ENCODE assay signal across 18 cellular contexts in the genomic region with DNA sequence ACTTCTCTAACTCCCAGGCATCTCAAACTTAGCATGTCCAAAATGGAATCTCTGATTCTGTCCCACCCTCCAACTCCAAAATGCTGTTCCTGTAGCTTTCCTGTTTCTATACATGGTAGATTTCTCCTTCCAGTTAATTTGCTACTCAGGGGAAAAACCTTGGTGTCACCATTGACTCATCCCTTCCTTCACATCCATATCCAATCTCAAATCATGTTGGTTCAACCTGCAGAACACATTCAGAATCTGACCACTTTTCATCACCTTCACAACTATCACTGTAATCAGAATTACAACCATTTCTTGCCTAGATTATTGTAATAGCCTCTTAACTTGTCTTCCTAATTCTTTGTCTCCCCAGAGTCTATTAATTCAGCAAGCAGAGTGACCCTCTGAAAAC. TPM values are rescaled to one million over a fixed set of nuclear protein-coding genes. Genes with fewer than 3 reads are reported as not detected.
DNase-seq lines count a peak whose midpoint lies in the region; ATAC-seq and TF ChIP-seq lines count a peak whose summit lies in the region.
"Had no signal": no experiment of that assay in that cellular context is flagged by ENCODE, and none has a peak within 500 bp of the region (broad histone marks: within the 10 kb centered on the region; RNA-seq: fewer than 3 reads in every experiment).

No MANE protein-coding gene starts in this region.

- H3K9me3 ChIP-seq in right lobe of liver = no peaks in the 10 kb centered on the region

- DNase-seq in activated naive CD4-positive, alpha-beta T cell treated with anti-CD3 and anti-CD28 coated beads, Interleukin-2, amount 10 ng/mL, durations not matched to agents 7 days and 5 days = no peak
- DNase-seq in RKO (ENCODE audit: low spot score) (peak; percentile 20), NCI-H1092 treated with DMSO at 0.1 percent for 48 hours (lab: John Stamatoyannopoulos, UW) (no peak), right lobe of liver (no peak)
- no peak for DNase-seq in activated naive CD8-positive, alpha-beta T cell treated with anti-CD3 and anti-CD28 coated beads, Interleukin-2, amount 50 U/mL, for 24 hours
- DNase-seq: ACHN; AML-193; DMS79 treated with DMSO at 0.1 percent for 48 hours; NCI-H1417; NCI-H1930; NCI-H2171; NCI-H446 treated with DMSO at 0.1 percent for 48 hours; NK-92 treated with Interleukin-12 subunit alpha and Interleukin-12 subunit beta, amount 100 ng/mL, for 24 hours; SIG-M5 had no signal

- CTCF ChIA-PET in activated naive CD4-positive, alpha-beta T cell treated with anti-CD3 and anti-CD28 coated beads, Interleukin-2, amount 10 ng/mL, durations not matched to agents 7 days and 5 days (lab: Charles Lee) = no interaction called here

- TF ChIP-seq POLR2A in right lobe of liver (IDR thresholded peaks at IDR 0.05) = no peak

- intact Hi-C loops in right lobe of liver (cut with DNase I) = no loop called here

- ATAC-seq in activated naive CD8-positive, alpha-beta T cell treated with anti-CD3 and anti-CD28 coated beads, Interleukin-2, amount 50 U/mL, for 24 hours = peak; percentile 70
- no peak for ATAC-seq in right lobe of liver
- ATAC-seq: K562 had no signal

- peaks cover 19% of the 10 kb centered on the region for H3K36me3 Mint-ChIP-seq in activated naive CD4-positive, alpha-beta T cell treated with anti-CD3 and anti-CD28 coated beads, Interleukin-2, amount 50 U/mL, for 24 hours
- peaks cover 44% of the 10 kb centered on the region for H3K36me3 Mint-ChIP-seq in activated naive CD4-positive, alpha-beta T cell treated with anti-CD3 and anti-CD28 coated beads, Interleukin-2, amount 10 ng/mL, durations not matched to agents 7 days and 5 days
- H3K36me3 Mint-ChIP-seq in activated naive CD8-positive, alpha-beta T cell treated with anti-CD3 and anti-CD28 coated beads, Interleukin-2, amount 50 U/mL, for 24 hours (ENCODE audit: low read depth) = peaks cover 58% of the 10 kb centered on the region
- peaks cover 69% of the 10 kb centered on the region for H3K36me3 Mint-ChIP-seq in stimulated activated naive CD8-positive, alpha-beta T cell treated with anti-CD3 and anti-CD28 coated beads, Interleukin-15, Interleukin-2, amounts not matched to agents 100 ng/mL and 50 ng/mL, for 24 hours (ENCODE audit: low read depth)

- no peaks in the 10 kb centered on the region for H3K4me1 ChIP-seq in right lobe of liver

- H3K27ac Mint-ChIP-seq in activated naive CD4-positive, alpha-beta T cell treated with anti-CD3 and anti-CD28 coated beads, Interleukin-2, amount 50 U/mL, for 24 hours = peak overlapping the region; percentile 66
- H3K27ac Mint-ChIP-seq in activated naive CD4-positive, alpha-beta T cell treated with anti-CD3 and anti-CD28 coated beads, Interleukin-2, amount 10 ng/mL, durations not matched to agents 7 days and 5 days = no peak overlapping the region
- H3K27ac Mint-ChIP-seq in activated naive CD8-positive, alpha-beta T cell treated with anti-CD3 and anti-CD28 coated beads, Interleukin-2, amount 50 U/mL, for 24 hours = peak overlapping the region; percentile 65
- peak overlapping the region; percentile 65 for H3K27ac Mint-ChIP-seq in stimulated activated naive CD8-positive, alpha-beta T cell treated with anti-CD3 and anti-CD28 coated beads, Interleukin-15, Interleukin-2, amounts not matched to agents 100 ng/mL and 50 ng/mL, for 24 hours

- H3K27me3 Mint-ChIP-seq in activated naive CD4-positive, alpha-beta T cell treated with anti-CD3 and anti-CD28 coated beads, Interleukin-2, amount 50 U/mL, for 24 hours = no peaks in the 10 kb centered on the region
- H3K27me3 Mint-ChIP-seq in activated naive CD4-positive, alpha-beta T cell treated with anti-CD3 and anti-CD28 coated beads, Interleukin-2, amount 10 ng/mL, durations not matched to agents 7 days and 5 days = no peaks in the 10 kb centered on the region
- H3K27me3 Mint-ChIP-seq in activated naive CD8-positive, alpha-beta T cell treated with anti-CD3 and anti-CD28 coated beads, Interleukin-2, amount 50 U/mL, for 24 hours = no peaks in the 10 kb centered on the region
- H3K27me3 Mint-ChIP-seq in stimulated activated naive CD8-positive, alpha-beta T cell treated with anti-CD3 and anti-CD28 coated beads, Interleukin-15, Interleukin-2, amounts not matched to agents 100 ng/mL and 50 ng/mL, for 24 hours = no peaks in the 10 kb centered on the region

- peaks cover 47% of the 10 kb centered on the region for H3K4me1 Mint-ChIP-seq in activated naive CD4-positive, alpha-beta T cell treated with anti-CD3 and anti-CD28 coated beads, Interleukin-2, amount 50 U/mL, for 24 hours
- H3K4me1 Mint-ChIP-seq in activated naive CD4-positive, alpha-beta T cell treated with anti-CD3 and anti-CD28 coated beads, Interleukin-2, amount 10 ng/mL, durations not matched to agents 7 days and 5 days = peaks cover 6% of the 10 kb centered on the region
- peaks cover 23% of the 10 kb centered on the region for H3K4me1 Mint-ChIP-seq in activated naive CD8-positive, alpha-beta T cell treated with anti-CD3 and anti-CD28 coated beads, Interleukin-2, amount 50 U/mL, for 24 hours
- peaks cover 26% of the 10 kb centered on the region for H3K4me1 Mint-ChIP-seq in stimulated activated naive CD8-positive, alpha-beta T cell treated with anti-CD3 and anti-CD28 coated beads, Interleukin-15, Interleukin-2, amounts not matched to agents 100 ng/mL and 50 ng/mL, for 24 hours (ENCODE audit: low read depth)

- no peak for TF ChIP-seq CTCF in right lobe of liver (IDR thresholded peaks at IDR 0.05)

- peaks cover 0 to 88% (median 39%) of the 10 kb centered on the region in 4 donors for H3K36me3 ChIP-seq in right lobe of liver

- no peak overlapping the region for H3K4me3 ChIP-seq in right lobe of liver
- H3K4me3 ChIP-seq: K562 had no signal

- H3K9me3 Mint-ChIP-seq in activated naive CD4-positive, alpha-beta T cell treated with anti-CD3 and anti-CD28 coated beads, Interleukin-2, amount 50 U/mL, for 24 hours = no peaks in the 10 kb centered on the region
- H3K9me3 Mint-ChIP-seq in activated naive CD4-positive, alpha-beta T cell treated with anti-CD3 and anti-CD28 coated beads, Interleukin-2, amount 10 ng/mL, durations not matched to agents 7 days and 5 days = no peaks in the 10 kb centered on the region
- H3K9me3 Mint-ChIP-seq in activated naive CD8-positive, alpha-beta T cell treated with anti-CD3 and anti-CD28 coated beads, Interleukin-2, amount 50 U/mL, for 24 hours = no peaks in the 10 kb centered on the region
- H3K9me3 Mint-ChIP-seq in stimulated activated naive CD8-positive, alpha-beta T cell treated with anti-CD3 and anti-CD28 coated beads, Interleukin-15, Interleukin-2, amounts not matched to agents 100 ng/mL and 50 ng/mL, for 24 hours = no peaks in the 10 kb centered on the region

- no peak overlapping the region for H3K4me3 Mint-ChIP-seq in activated naive CD4-positive, alpha-beta T cell treated with anti-CD3 and anti-CD28 coated beads, Interleukin-2, amount 50 U/mL, for 24 hours
- no peak overlapping the region for H3K4me3 Mint-ChIP-seq in activated naive CD4-positive, alpha-beta T cell treated with anti-CD3 and anti-CD28 coated beads, Interleukin-2, amount 10 ng/mL, durations not matched to agents 7 days and 5 days
- H3K4me3 Mint-ChIP-seq in activated naive CD8-positive, alpha-beta T cell treated with anti-CD3 and anti-CD28 coated beads, Interleukin-2, amount 50 U/mL, for 24 hours = no peak overlapping the region
- no peak overlapping the region for H3K4me3 Mint-ChIP-seq in stimulated activated naive CD8-positive, alpha-beta T cell treated with anti-CD3 and anti-CD28 coated beads, Interleukin-15, Interleukin-2, amounts not matched to agents 100 ng/mL and 50 ng/mL, for 24 hours

- H3K27ac ChIP-seq in right lobe of liver = no peak overlapping the region

- no peaks in the 10 kb centered on the region for H3K27me3 ChIP-seq in right lobe of liver

RNA-seq across cellular contexts. Expression of a gene that starts 10.8 kb away (rescaled TPM):
- 10 to 100 TPM in 3 of 6 experiments, 1 to 10 TPM in 3; 7.0 to 17.6 (median 10.4) TPM for total RNA-seq in right lobe of liver

RNA-seq across cellular contexts. Expression of a gene that starts 29.8 kb away (rescaled TPM):
- total RNA-seq in right lobe of liver = not detected
- total RNA-seq: K562, RPMI7951 had no signal
